8 cellular contexts compared by ENCODE assay signal in genomic region chr17:58692239-58693055, GRCh38.
DNase-seq lines count a peak whose midpoint lies in the region; ATAC-seq and TF ChIP-seq lines count a peak whose summit lies in the region.

TSS of gene RAD51C (plus strand) at chr17:58692602. CDS start at chr17:58692644, 42 bp downstream.

- TF ChIP-seq CTCF in OCI-LY3 (IDR thresholded peaks at IDR 0.05; ENCODE audit: low read depth, low read length), result no peak

- peak within 1 kb of the TSS; percentile 76 for H3K4me3 ChIP-seq in HUES6 (ENCODE audit: low read depth, low read length)
- peak within 1 kb of the TSS; percentile 92 for H3K4me3 ChIP-seq in OCI-LY3 (ENCODE audit: low read length)

- no peaks in the 10 kb centered on the region for H3K9me3 ChIP-seq in HUES6 (ENCODE audit: control insufficient read depth, insufficient read depth, low read depth, low read length)
- no peaks in the 10 kb centered on the region for H3K9me3 ChIP-seq in OCI-LY3 (ENCODE audit: insufficient read depth, low read length)

- no peaks in the 10 kb centered on the region for H4K20me1 ChIP-seq in OCI-LY3 (ENCODE audit: insufficient read depth, low read length)

- ATAC-seq in GM21390 (IDR thresholded peaks at IDR 0.05; ENCODE audit: unreplicated experiment), result peak; percentile 98

- H3K27ac ChIP-seq in HUES6 (ENCODE audit: low read depth, low read length) (peak within 1 kb of the TSS; percentile 42; the same call in 1 of the 2 replicates), OCI-LY3 (ENCODE audit: low read length) (peak within 1 kb of the TSS; percentile 71)

- peak within 1 kb of the TSS; percentile 88 for H3K4me2 ChIP-seq in OCI-LY3 (ENCODE audit: low read length)

- peaks cover 32% of the 10 kb centered on the region for H3K79me2 ChIP-seq in OCI-LY3 (ENCODE audit: low read length)

- no peaks in the 10 kb centered on the region for H3K27me3 ChIP-seq in HUES6 (ENCODE audit: control insufficient read depth, insufficient read depth, low read length)
- H3K27me3 ChIP-seq in OCI-LY3 (ENCODE audit: low read depth, low read length), result no peaks in the 10 kb centered on the region

- peak within 1 kb of the TSS; percentile 96 for H2AFZ ChIP-seq in OCI-LY3 (ENCODE audit: low read depth, low read length)

- H3K36me3 ChIP-seq in HUES6 (ENCODE audit: control insufficient read depth, insufficient read depth, low read length) (peaks cover 4% of the 10 kb centered on the region; the same call in 1 of the 2 replicates), OCI-LY3 (replicated peaks; ENCODE audit: low read depth, low read length) (peaks cover 19% of the 10 kb centered on the region)

- peaks cover 7% of the 10 kb centered on the region; the same call in 1 of the 2 replicates for H3K4me1 ChIP-seq in HUES6 (ENCODE audit: control insufficient read depth, insufficient read depth, low read length)
- peaks cover 22% of the 10 kb centered on the region for H3K4me1 ChIP-seq in OCI-LY3 (ENCODE audit: low read length)

- H3K9ac ChIP-seq in HUES6 (ENCODE audit: low read length) (peak within 1 kb of the TSS; percentile 93), OCI-LY3 (ENCODE audit: low read length) (peak within 1 kb of the TSS; percentile 87)

- DNase-seq in D341Med (ENCODE audit: low spot score) (peak; percentile 99), activated T-cell treated with anti-CD3 and anti-CD28 coated beads for 1 hour (ENCODE audit: low read depth) (peak; percentile 71), epidermal melanocyte (ENCODE audit: insufficient read length, low spot score) (peak; percentile 37), middle frontal gyrus (ENCODE audit: extremely low spot score, low spot score) (peak; percentile 86)
- DNase-seq in stimulated activated CD8-positive, alpha-beta memory T cell treated with anti-CD3 and anti-CD28 coated beads, Interleukin-2, amount 100 ng/mL, for 1 hour (ENCODE audit: low read depth in 2 of 2), result peak; percentile 62 to 67

Comparison
In these comparisons a context has a peak if more than half of its experiments do, and no peak if none do; other contexts are left out.
1. Peak in every context shown above with its lines: DNase-seq, ATAC-seq, H3K4me3 ChIP-seq and H3K27ac ChIP-seq.
2. DNase-seq: peak in every context shown above with its lines; median percentile 99 in D341Med; 86 in middle frontal gyrus; 71 in activated T-cell treated with anti-CD3 and anti-CD28 coated beads for 1 hour; 64 in stimulated activated CD8-positive, alpha-beta memory T cell treated with anti-CD3 and anti-CD28 coated beads, Interleukin-2, amount 100 ng/mL, for 1 hour; 37 in epidermal melanocyte.